Comparison of ENCODE assay signal across 29 cellular contexts in the genomic region with DNA sequence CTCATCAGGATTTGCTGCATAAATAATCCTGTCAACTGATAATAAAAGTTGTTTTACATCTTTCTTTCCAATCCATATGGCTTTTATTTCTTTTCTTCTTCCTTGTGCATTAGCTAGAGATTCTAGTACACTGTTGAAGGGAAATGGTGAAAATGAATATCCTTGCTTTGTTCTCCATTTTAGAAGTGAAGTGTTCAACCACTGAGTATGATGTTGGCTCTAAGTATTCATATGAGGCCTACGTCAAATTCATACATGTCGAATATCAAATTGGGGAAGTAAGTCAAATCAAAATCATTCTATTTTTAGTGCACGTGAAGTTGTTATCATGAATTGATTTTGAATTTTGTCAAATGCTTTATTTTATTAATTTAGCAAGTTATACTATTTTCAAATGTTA.
"Had no signal": no experiment of that assay in that cellular context is flagged by ENCODE, and none has a peak within 500 bp of the region (broad histone marks: within the 10 kb centered on the region; RNA-seq: fewer than 3 reads in every experiment).

No MANE protein-coding gene starts in this region.

- DNase-seq: natural killer cell; occipital lobe; posterior cingulate gyrus; psoas muscle; right cardiac atrium; right lobe of liver; sigmoid colon; stimulated activated CD4-positive, alpha-beta T cell treated with anti-CD3 and anti-CD28 coated beads, Interleukin-15, amount 100 ng/mL, for 24 hours; stimulated activated CD4-positive, alpha-beta T cell treated with anti-CD3 and anti-CD28 coated beads, Interleukin-2, amount 100 ng/mL, for 24 hours; stimulated activated CD4-positive, alpha-beta T cell treated with anti-CD3 and anti-CD28 coated beads, Interleukin-2, amount 100 ng/mL, for 48 hours; stimulated activated CD4-positive, alpha-beta T cell treated with anti-CD3 and anti-CD28 coated beads, Interleukin-4, amount 100 ng/mL, for 24 hours; stimulated activated naive B cell treated with anti-CD40 and anti-IgM and Interleukin-4, amounts not matched to agents 10 μg/mL and 1 μg/mL and 100 μg/mL, for 72 hours; stimulated activated naive CD4-positive, alpha-beta T cell treated with Interleukin-2 at 50 U/mL for 16 hours; stimulated activated naive CD8-positive, alpha-beta T cell treated with anti-CD3 and anti-CD28 coated beads, Interleukin-15, amount 100 ng/mL, for 72 hours; substantia nigra; tibial artery; transverse colon; upper lobe of right lung; uterus had no signal

- H3K27me3 Mint-ChIP-seq: stimulated activated naive CD8-positive, alpha-beta T cell treated with anti-CD3 and anti-CD28 coated beads, Interleukin-15, amount 100 ng/mL, for 72 hours had no signal

- H3K27ac Mint-ChIP-seq: natural killer cell; nephron; neural progenitor cell; progenitor cell of endocrine pancreas; stimulated activated effector memory CD8-positive, alpha-beta T cell treated with anti-CD3 and anti-CD28 coated beads, Interleukin-12 subunit alpha, Interleukin-12 subunit beta, amount 100 ng/mL, for 72 hours; stimulated activated naive B cell treated with anti-CD40 and anti-IgM and Interleukin-4, amounts not matched to agents 10 μg/mL and 1 μg/mL and 100 μg/mL, for 72 hours; stimulated activated naive CD8-positive, alpha-beta T cell treated with anti-CD3 and anti-CD28 coated beads, Interleukin-15, amount 100 ng/mL, for 72 hours; type B pancreatic cell had no signal

- H3K36me3 ChIP-seq: neural progenitor cell, ovary, right lobe of liver, sigmoid colon, suprapubic skin, tibial artery, transverse colon, upper lobe of right lung, uterus had no signal

- H3K79me2 ChIP-seq: parathyroid adenoma had no signal

- H3K27ac ChIP-seq: neural progenitor cell, ovary, parathyroid adenoma, psoas muscle, right lobe of liver, sigmoid colon, suprapubic skin, testis, tibial artery, transverse colon, upper lobe of right lung, uterus had no signal

- ATAC-seq: natural killer cell; right cardiac atrium; stimulated activated effector memory CD8-positive, alpha-beta T cell treated with anti-CD3 and anti-CD28 coated beads, Interleukin-12 subunit alpha, Interleukin-12 subunit beta, amount 100 ng/mL, for 72 hours; stimulated activated naive CD8-positive, alpha-beta T cell treated with anti-CD3 and anti-CD28 coated beads, Interleukin-15, amount 100 ng/mL, for 72 hours had no signal

- H3K4me3 ChIP-seq: neural progenitor cell, ovary, psoas muscle, right lobe of liver, sigmoid colon, suprapubic skin, testis, tibial artery, transverse colon, upper lobe of right lung, uterus had no signal

- FAIRE-seq: small intestine had no signal

- H3K9me3 Mint-ChIP-seq: natural killer cell; stimulated activated effector memory CD8-positive, alpha-beta T cell treated with anti-CD3 and anti-CD28 coated beads, Interleukin-12 subunit alpha, Interleukin-12 subunit beta, amount 100 ng/mL, for 72 hours; stimulated activated naive B cell treated with anti-CD40 and anti-IgM and Interleukin-4, amounts not matched to agents 10 μg/mL and 1 μg/mL and 100 μg/mL, for 72 hours; stimulated activated naive CD8-positive, alpha-beta T cell treated with anti-CD3 and anti-CD28 coated beads, Interleukin-15, amount 100 ng/mL, for 72 hours had no signal

- H3K36me3 Mint-ChIP-seq: stimulated activated naive B cell treated with anti-CD40 and anti-IgM and Interleukin-4, amounts not matched to agents 10 μg/mL and 1 μg/mL and 100 μg/mL, for 72 hours had no signal

- H3K27me3 ChIP-seq: ovary, right lobe of liver, sigmoid colon, suprapubic skin, testis, tibial artery, upper lobe of right lung, uterus had no signal

- H3K4me2 ChIP-seq: neural progenitor cell had no signal

- H3K9me3 ChIP-seq: ovary, psoas muscle, right lobe of liver, sigmoid colon, suprapubic skin, testis, tibial artery, transverse colon, upper lobe of right lung, uterus had no signal

- H3K4me1 ChIP-seq: parathyroid adenoma, psoas muscle, right lobe of liver, suprapubic skin, upper lobe of right lung, uterus had no signal

- H3K4me3 Mint-ChIP-seq: natural killer cell; nephron; neural progenitor cell; stimulated activated effector memory CD8-positive, alpha-beta T cell treated with anti-CD3 and anti-CD28 coated beads, Interleukin-12 subunit alpha, Interleukin-12 subunit beta, amount 100 ng/mL, for 72 hours; stimulated activated naive B cell treated with anti-CD40 and anti-IgM and Interleukin-4, amounts not matched to agents 10 μg/mL and 1 μg/mL and 100 μg/mL, for 72 hours; stimulated activated naive CD8-positive, alpha-beta T cell treated with anti-CD3 and anti-CD28 coated beads, Interleukin-15, amount 100 ng/mL, for 72 hours; type B pancreatic cell had no signal
